Comparison of ENCODE assay signal across 12 cellular contexts in the genomic region with DNA sequence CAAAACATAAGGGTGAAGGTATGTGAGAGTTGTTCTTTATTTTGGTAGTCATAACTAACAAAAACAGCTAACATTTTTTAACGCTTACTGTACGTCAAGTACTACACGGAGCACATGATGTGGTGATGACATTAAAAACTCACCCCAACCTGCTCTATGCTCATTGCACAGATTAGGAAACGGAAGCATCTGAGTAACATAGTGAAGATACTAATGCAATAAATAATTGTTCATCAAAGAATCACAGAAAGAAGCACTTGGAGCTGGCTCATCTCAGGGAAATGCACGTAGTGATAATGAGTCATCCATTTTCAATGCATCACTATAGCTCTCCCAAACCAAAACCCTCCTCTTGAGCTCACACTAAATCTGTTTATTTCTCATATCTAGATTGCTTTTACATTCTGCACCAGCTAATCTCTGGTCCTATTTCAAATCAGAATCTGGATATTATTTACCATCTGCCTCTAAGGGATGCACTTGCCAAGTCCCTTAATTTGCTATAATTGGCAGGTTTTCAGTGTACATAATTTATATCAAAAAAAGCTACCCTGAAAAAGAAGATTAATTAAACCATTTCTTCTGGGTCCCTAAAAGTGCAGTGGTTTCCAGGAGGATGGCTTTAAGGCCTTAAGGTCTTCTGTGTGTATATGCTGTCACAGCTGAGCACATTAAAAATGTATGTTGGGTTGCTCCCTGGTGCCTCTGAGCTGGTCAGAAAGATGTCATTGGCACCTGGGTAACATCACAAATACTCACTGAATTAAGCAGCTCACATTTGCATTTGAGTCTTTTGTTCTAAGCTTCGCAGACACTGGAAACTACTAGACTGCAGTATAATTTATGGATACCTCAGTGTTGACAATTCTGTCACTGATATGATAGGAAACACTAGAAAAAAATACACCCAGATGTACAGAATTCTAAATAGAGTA.
DNase-seq lines count a peak whose midpoint lies in the region; ATAC-seq and TF ChIP-seq lines count a peak whose summit lies in the region.
"Had no signal": no experiment of that assay in that cellular context is flagged by ENCODE, and none has a peak within 500 bp of the region (broad histone marks: within the 10 kb centered on the region; RNA-seq: fewer than 3 reads in every experiment).

No MANE protein-coding gene starts in this region.

- no peaks in the 10 kb centered on the region for H3K9me3 ChIP-seq in fibroblast of lung (ENCODE audit: control insufficient read depth, insufficient read depth, low read depth, low read length)
- no peaks in the 10 kb centered on the region for H3K9me3 ChIP-seq in WERI-Rb-1 (ENCODE audit: severe bottlenecking)
- H3K9me3 ChIP-seq: thoracic aorta had no signal

- H3K36me3 Mint-ChIP-seq in stimulated activated effector memory CD8-positive, alpha-beta T cell treated with anti-CD3 and anti-CD28 coated beads, Interleukin-12 subunit alpha, Interleukin-12 subunit beta, amount 100 ng/mL, for 72 hours = no peaks in the 10 kb centered on the region

- no peak overlapping the region for H2AFZ ChIP-seq in fibroblast of lung (ENCODE audit: low read length)

- H3K4me1 ChIP-seq in fibroblast of lung (ENCODE audit: control insufficient read depth, extremely low read depth, insufficient read depth, low read length) = peaks cover 8% of the 10 kb centered on the region

- H3K9me3 Mint-ChIP-seq in stimulated activated effector memory CD8-positive, alpha-beta T cell treated with anti-CD3 and anti-CD28 coated beads, Interleukin-12 subunit alpha, Interleukin-12 subunit beta, amount 100 ng/mL, for 72 hours = peaks cover 4% of the 10 kb centered on the region
- H3K9me3 Mint-ChIP-seq: activated T-helper 2 cell treated with anti-CD3 and anti-CD28 coated beads, Interferon-gamma antibody, Interleukin-2, Interleukin-4, amounts not matched to agents 10 μg/mL and 5 μg/mL and 100 μg/mL, durations not matched to agents 14 hours and 24 hours and 36 hours had no signal

- H3K27me3 ChIP-seq in fibroblast of lung (ENCODE audit: control insufficient read depth, insufficient read depth, low read length) (no peaks in the 10 kb centered on the region), WERI-Rb-1 (ENCODE audit: insufficient read depth, low read depth, severe bottlenecking) (no peaks in the 10 kb centered on the region)

- in situ Hi-C loops in GM13976 (cut with MboI; ENCODE audit: low sequenced_read_pairs, unreplicated experiment) = no loop called here

- H3K4me3 ChIP-seq in fibroblast of lung (replicated peaks in 1 of 4; ENCODE audit: control extremely low read depth in 1 of 4, insufficient read depth in 1 of 4, low read depth in 3 of 4, low read length in 4 of 4) (no peak overlapping the region), WERI-Rb-1 (ENCODE audit: low read depth, low read length) (no peak overlapping the region)
- H3K4me3 ChIP-seq: GM12878, thoracic aorta had no signal

- no peak overlapping the region for H3K9ac ChIP-seq in fibroblast of lung (ENCODE audit: insufficient read depth, low read length)

- no peak overlapping the region for H3K27ac Mint-ChIP-seq in stimulated activated effector memory CD8-positive, alpha-beta T cell treated with anti-CD3 and anti-CD28 coated beads, Interleukin-12 subunit alpha, Interleukin-12 subunit beta, amount 100 ng/mL, for 72 hours
- H3K27ac Mint-ChIP-seq: activated T-helper 2 cell treated with anti-CD3 and anti-CD28 coated beads, Interferon-gamma antibody, Interleukin-2, Interleukin-4, amounts not matched to agents 10 μg/mL and 5 μg/mL and 100 μg/mL, durations not matched to agents 14 hours and 24 hours and 36 hours had no signal

- DNase-seq in NCI-H2081 (lab: John Stamatoyannopoulos, UW) = peak; percentile 25 to 50
- DNase-seq in NCI-H2081 treated with DMSO at 0.1 percent for 48 hours (lab: John Stamatoyannopoulos, UW) = no peak
- DNase-seq in RPMI7951 (ENCODE audit: low read depth) = peak; percentile 87
- DNase-seq in fibroblast of lung (ENCODE audit: low read depth in 2 of 2) = peak; percentile 90 to 99
- no peak for DNase-seq in stimulated activated effector memory CD8-positive, alpha-beta T cell treated with anti-CD3 and anti-CD28 coated beads, Interleukin-12 subunit alpha, Interleukin-12 subunit beta, amount 100 ng/mL, for 72 hours (ENCODE audit: low spot score in 2 of 2)
- no peak for DNase-seq in GM13976 (ENCODE audit: low spot score)
- DNase-seq in WERI-Rb-1 = no peak
- DNase-seq in NCI-H1048 (lab: John Stamatoyannopoulos, UW) = no peak
- DNase-seq: stimulated activated CD4-positive, alpha-beta T cell treated with anti-CD3 and anti-CD28 coated beads, Interleukin-1b, Interleukin-23, amount 100 ng/mL, for 48 hours had no signal

- no peak overlapping the region for H3K4me3 Mint-ChIP-seq in stimulated activated effector memory CD8-positive, alpha-beta T cell treated with anti-CD3 and anti-CD28 coated beads, Interleukin-12 subunit alpha, Interleukin-12 subunit beta, amount 100 ng/mL, for 72 hours

- H3K79me2 ChIP-seq in fibroblast of lung (ENCODE audit: control insufficient read depth, insufficient read depth, low read length) = no peaks in the 10 kb centered on the region

- no peak for TF ChIP-seq CTCF in fibroblast of lung (conservative IDR thresholded peaks at IDR 0.05 in 1 of 2, IDR thresholded peaks at IDR 0.05 in 1 of 2; ENCODE audit: low read depth in 1 of 2, low read length in 2 of 2)
- TF ChIP-seq CTCF in GM13976 (IDR thresholded peaks at IDR 0.05; ENCODE audit: borderline replicate concordance, control extremely low read depth, extremely low read depth, insufficient read depth, missing control alignments) = no peak
- no peak for TF ChIP-seq CTCF in WERI-Rb-1 (IDR thresholded peaks at IDR 0.05; ENCODE audit: low read depth, low read length)

- no peaks in the 10 kb centered on the region for H3K36me3 ChIP-seq in fibroblast of lung (ENCODE audit: control insufficient read depth, insufficient read depth, low read length)
- no peaks in the 10 kb centered on the region for H3K36me3 ChIP-seq in WERI-Rb-1
- H3K36me3 ChIP-seq: thoracic aorta had no signal

- H3K4me1 Mint-ChIP-seq in stimulated activated effector memory CD8-positive, alpha-beta T cell treated with anti-CD3 and anti-CD28 coated beads, Interleukin-12 subunit alpha, Interleukin-12 subunit beta, amount 100 ng/mL, for 72 hours = no peaks in the 10 kb centered on the region

- peak overlapping the region; percentile 80 for H3K27ac ChIP-seq in fibroblast of lung (ENCODE audit: insufficient read depth, low read length)
- H3K27ac ChIP-seq in WERI-Rb-1 = no peak overlapping the region
- H3K27ac ChIP-seq: thoracic aorta had no signal

- no peaks in the 10 kb centered on the region for H4K20me1 ChIP-seq in fibroblast of lung (ENCODE audit: control insufficient read depth, extremely low read depth, insufficient read depth, low read length)

- no peak overlapping the region for H3K4me2 ChIP-seq in fibroblast of lung (ENCODE audit: extremely low read depth, insufficient read depth, low read length)

- peak; percentile 72 for ATAC-seq in stimulated activated effector memory CD8-positive, alpha-beta T cell treated with anti-CD3 and anti-CD28 coated beads, Interleukin-12 subunit alpha, Interleukin-12 subunit beta, amount 100 ng/mL, for 72 hours
- ATAC-seq: GM12878 had no signal

Comparison
In these comparisons a context has a peak if more than half of its experiments do, and no peak if none do; other contexts are left out.
1. DNase-seq: peak in NCI-H2081 (2 of 2), RPMI7951 (single experiment) and fibroblast of lung (2 of 2); none in NCI-H2081 treated with DMSO at 0.1 percent for 48 hours (single experiment), stimulated activated effector memory CD8-positive, alpha-beta T cell treated with anti-CD3 and anti-CD28 coated beads, Interleukin-12 subunit alpha, Interleukin-12 subunit beta, amount 100 ng/mL, for 72 hours (0 of 2), GM13976 (single experiment), WERI-Rb-1 (single experiment) and NCI-H1048 (single experiment).